ENCODE assay signal across 1 cellular context in genomic region chr12:50276068-50276467, GRCh38.
TF ChIP-seq lines count a peak whose summit lies in the region.

No MANE protein-coding gene starts in this region.

TF ChIP-seq in HepG2, 621 proteins besides CTCF, POLR2A, EP300 and RAD21 (continued from another document):
- TF ChIP-seq ZNF552 (CRISPR knock-in tag; IDR thresholded peaks at IDR 0.05; ENCODE audit: borderline replicate concordance) (no peak), ZFP90 (CRISPR knock-in tag; IDR thresholded peaks at IDR 0.05; ENCODE audit: borderline replicate concordance) (no peak), PHF20 (CRISPR knock-in tag; IDR thresholded peaks at IDR 0.05) (no peak), TOPORS (CRISPR knock-in tag; IDR thresholded peaks at IDR 0.05) (no peak), ZNF468 (CRISPR knock-in tag; IDR thresholded peaks at IDR 0.05) (no peak)
